In the genomic region with DNA sequence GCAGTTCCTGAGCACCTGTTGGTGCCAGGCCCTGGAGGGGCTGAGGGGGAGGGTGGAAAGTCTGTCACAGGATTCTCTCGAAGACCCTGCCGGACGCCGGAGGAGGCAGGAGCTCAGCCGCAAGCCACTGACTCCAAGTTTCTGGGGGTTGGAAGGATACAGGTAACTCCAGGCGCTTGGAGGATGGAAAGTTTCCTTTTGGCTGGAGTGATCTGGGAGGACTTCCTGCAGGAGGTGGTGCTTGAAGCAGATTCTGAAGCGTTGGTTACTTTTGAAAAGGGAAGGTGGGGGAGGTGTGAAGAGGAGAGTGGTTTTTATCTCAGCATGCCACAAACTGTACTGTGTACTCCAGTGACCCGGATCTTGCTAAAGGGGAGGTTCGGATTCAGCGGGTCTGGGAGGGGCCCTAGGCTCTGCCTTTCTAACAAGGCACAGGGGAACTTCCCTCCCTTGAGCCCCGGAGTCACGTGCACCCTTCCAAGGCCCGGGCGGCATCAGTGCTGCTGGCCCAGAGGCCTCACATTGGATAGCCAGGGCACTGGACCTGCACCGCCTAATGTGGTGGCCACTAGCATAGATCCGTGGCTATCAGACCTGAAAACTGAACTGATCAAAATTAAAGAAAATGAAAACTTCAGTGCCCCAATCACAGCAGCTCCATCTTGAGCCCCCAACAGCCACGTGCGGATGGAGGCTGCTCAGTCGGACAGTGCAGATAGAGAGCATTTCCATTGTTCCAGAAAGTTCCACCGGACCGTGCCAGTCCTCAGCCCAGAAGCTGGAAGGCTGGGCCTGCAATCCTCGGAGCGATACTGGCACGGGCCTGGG, we compare ENCODE assay signal across 9 cellular contexts. TPM values are rescaled to one million over a fixed set of nuclear protein-coding genes. Genes with fewer than 3 reads are reported as not detected.
DNase-seq lines count a peak whose midpoint lies in the region; ATAC-seq and TF ChIP-seq lines count a peak whose summit lies in the region.
"Had no signal": no experiment of that assay in that cellular context is flagged by ENCODE, and none has a peak within 500 bp of the region (broad histone marks: within the 10 kb centered on the region; RNA-seq: fewer than 3 reads in every experiment).

No MANE protein-coding gene starts in this region.

- H3K36me3 ChIP-seq in Panc1 (ENCODE audit: control insufficient read depth, insufficient read depth, low read length) (no peaks in the 10 kb centered on the region), vagina (no peaks in the 10 kb centered on the region), H7 (replicated peaks; ENCODE audit: control insufficient read depth, insufficient read depth, low read length) (no peaks in the 10 kb centered on the region)

- TF ChIP-seq POLR2A in vagina (IDR thresholded peaks at IDR 0.05): no peak

- H3K27ac ChIP-seq in Panc1 (ENCODE audit: low read length): peak overlapping the region; percentile 91
- H3K27ac ChIP-seq in right cardiac atrium (ENCODE audit: low read length): no peak overlapping the region
- H3K27ac ChIP-seq in vagina: peak overlapping the region; percentile 63

- in situ Hi-C loops in GM13976 (cut with MboI; ENCODE audit: low sequenced_read_pairs, unreplicated experiment) (no loop called here), Panc1 (cut with HindIII; ENCODE audit: low pct_unique_long_range_greater_than_20kb, low sequenced_read_pairs) (no loop called here)

- intact Hi-C loops in Panc1 (cut with micrococcal nuclease; ENCODE audit: unreplicated experiment) (no loop called here), right cardiac atrium (cut with DNase I) (no loop called here), vagina (cut with DNase I) (no loop called here)

- ATAC-seq in HG02588 (IDR thresholded peaks at IDR 0.05; ENCODE audit: unreplicated experiment) (peak; percentile 33), Panc1 (peak; percentile 8), right cardiac atrium (peak; percentile 8 to 38)

- H3K9me3 ChIP-seq in Panc1 (ENCODE audit: control insufficient read depth, insufficient read depth, low read depth, low read length) (no peaks in the 10 kb centered on the region), right cardiac atrium (ENCODE audit: control insufficient read depth, low read length) (no peaks in the 10 kb centered on the region), vagina (no peaks in the 10 kb centered on the region)

- POLR2A ChIA-PET in Panc1 (lab: Charles Lee): interaction anchor here (1.0 kb wide), 1 partner anchor 45 kb away, joined by 3 read pairs; no protein-coding TSS in a partner anchor

- peaks cover 92% of the 10 kb centered on the region for H3K4me1 ChIP-seq in Panc1 (ENCODE audit: control insufficient read depth, insufficient read depth, low read length)
- peaks cover 21% of the 10 kb centered on the region for H3K4me1 ChIP-seq in right cardiac atrium (ENCODE audit: control insufficient read depth, insufficient read depth, low read length)
- peaks cover 76% of the 10 kb centered on the region for H3K4me1 ChIP-seq in vagina

- DNase-seq in GM13976 (ENCODE audit: low spot score) (peak; percentile 86), Panc1 (ENCODE audit: low read depth, low spot score) (no peak), right cardiac atrium (peak; percentile 50 to 85 (median 84)), vagina (ENCODE audit: extremely low spot score in 2 of 2) (no peak), epidermal melanocyte (ENCODE audit: insufficient read length, low spot score) (no peak), H7 (no peak), NCI-H2029 (lab: John Stamatoyannopoulos, UW) (no peak)
- DNase-seq: IMR-90 had no signal

- CTCF ChIA-PET in Panc1 (lab: Charles Lee): no interaction called here

- TF ChIP-seq CTCF in GM13976 (IDR thresholded peaks at IDR 0.05; ENCODE audit: borderline replicate concordance, control extremely low read depth, extremely low read depth, insufficient read depth, missing control alignments): no peak
- TF ChIP-seq CTCF in Panc1 (IDR thresholded peaks at IDR 0.05): no peak
- no peak for TF ChIP-seq CTCF in vagina (IDR thresholded peaks at IDR 0.05)

- 76% methylated on average over 24 of the region's 24 CpGs for WGBS in right cardiac atrium

- TSS peak; percentile 56 for BruUV-seq in Panc1 (replicated peaks; lab: Mats Ljungman, UMichigan)

- H3K27me3 ChIP-seq in Panc1 (ENCODE audit: control insufficient read depth, insufficient read depth, low read length) (no peaks in the 10 kb centered on the region), right cardiac atrium (ENCODE audit: control insufficient read depth, insufficient read depth) (no peaks in the 10 kb centered on the region), vagina (no peaks in the 10 kb centered on the region), H7 (ENCODE audit: control insufficient read depth, insufficient read depth, low read length) (no peaks in the 10 kb centered on the region)

- H3K4me3 ChIP-seq in Panc1 (ENCODE audit: low read depth in 2 of 2, low read length in 2 of 2): no peak overlapping the region
- no peak overlapping the region for H3K4me3 ChIP-seq in right cardiac atrium (ENCODE audit: low read length)
- H3K4me3 ChIP-seq in vagina: no peak overlapping the region
- H3K4me3 ChIP-seq in H7 (ENCODE audit: insufficient read depth, low read depth, low read length): no peak overlapping the region

RNA-seq across cellular contexts. Expression of a gene that starts 42.2 kb away (rescaled TPM):
- total RNA-seq in Panc1 (2021; ENCODE audit: unreplicated experiment) (97.5 TPM), right cardiac atrium (10 to 100 TPM; 70.8 to 99.8 (median 92.5) TPM), vagina (80.8 TPM)
- polyA plus RNA-seq in Panc1 (2012; ENCODE audit: insufficient read length): 79.9 TPM
- polyA plus RNA-seq in right cardiac atrium: 40.3 TPM
- 52.5 and 73.6 TPM in 2 replicates for total RNA-seq in H7 (2014; rRNA removed; shearing (Covaris generic))

Comparison
In these comparisons a context has a peak if more than half of its experiments do, and no peak if none do; other contexts are left out.
1. DNase-seq: peak in GM13976 (single experiment) and right cardiac atrium (3 of 3); none in Panc1 (single experiment), vagina (0 of 2), epidermal melanocyte (single experiment), H7 (single experiment) and NCI-H2029 (single experiment).
2. Peak in every context shown above with its lines, with median percentiles within 50 percentile points of each other: ATAC-seq.